10 cellular contexts compared by ENCODE assay signal in the genomic region with DNA sequence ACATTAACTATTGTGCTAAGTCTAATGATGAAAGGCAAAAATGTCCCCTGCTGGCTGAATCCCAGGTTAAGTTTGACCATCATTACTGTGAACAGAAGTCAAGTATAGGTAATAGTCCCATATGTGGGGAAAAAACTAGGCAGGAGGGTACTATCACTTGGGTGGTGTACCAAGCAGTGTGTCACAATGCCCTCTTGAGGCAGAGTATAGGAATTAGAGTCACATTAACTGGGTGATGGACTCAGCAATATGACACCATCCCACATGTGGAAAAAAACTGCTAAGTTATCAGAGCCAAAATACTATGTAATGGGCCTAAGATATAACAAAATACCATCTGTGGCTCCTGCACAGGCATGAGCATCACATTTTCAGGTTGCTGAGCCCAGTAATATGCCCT.
A peak's percentile ranks its signal among the peaks of the same experiment; 100 is the strongest.
DNase-seq lines count a peak whose midpoint lies in the region; ATAC-seq, FAIRE-seq and TF ChIP-seq lines count a peak whose summit lies in the region.
"Had no signal": no experiment of that assay in that cellular context is flagged by ENCODE, and none has a peak within 500 bp of the region (broad histone marks: within the 10 kb centered on the region; RNA-seq: fewer than 3 reads in every experiment).

No MANE protein-coding gene starts in this region.

- POLR2A ChIA-PET in endothelial cell of umbilical vein (lab: Charles Lee), result no interaction called here

- peak; percentile 63 for ATAC-seq in activated naive CD8-positive, alpha-beta T cell treated with anti-CD3 and anti-CD28 coated beads, Interleukin-2, amount 50 U/mL, for 24 hours
- ATAC-seq: activated CD8-positive, alpha-beta memory T cell treated with anti-CD3 and anti-CD28 coated beads, Interleukin-2, amount 10 ng/mL, durations not matched to agents 7 days and 5 days had no signal

- no peak overlapping the region for H3K9ac ChIP-seq in endothelial cell of umbilical vein (replicated peaks; ENCODE audit: extremely low read depth, insufficient read depth, low read length)

- no peak for TF ChIP-seq POLR2A in endothelial cell of umbilical vein (IDR thresholded peaks at IDR 0.05; ENCODE audit: low read depth, low read length)

- no peak overlapping the region for H2AFZ ChIP-seq in endothelial cell of umbilical vein (ENCODE audit: low read depth, low read length)

- FAIRE-seq in endothelial cell of umbilical vein (lab: Jason Lieb, UNC) (no peak), small intestine (lab: Jason Lieb, UNC) (no peak)

- H3K9me1 ChIP-seq in endothelial cell of umbilical vein (replicated peaks; ENCODE audit: control insufficient read depth, extremely low read depth, insufficient read depth, low read length), result no peaks in the 10 kb centered on the region

- intact Hi-C loops in endothelial cell of umbilical vein (cut with micrococcal nuclease), result loop anchor here (1.0 kb wide), 2 partner anchors 530 to 602 kb away; no protein-coding TSS in a partner anchor

- no peak for DNase-seq in activated naive CD8-positive, alpha-beta T cell treated with anti-CD3 and anti-CD28 coated beads, Interleukin-2, amount 50 U/mL, for 24 hours
- no peak for DNase-seq in activated naive CD8-positive, alpha-beta T cell treated with anti-CD3 and anti-CD28 coated beads for 36 hours
- DNase-seq in KBM-7 (peak; percentile 15), endothelial cell of umbilical vein (ENCODE audit: low read depth, low spot score) (peak; percentile 43), small intestine (peak; percentile 7), NCI-H774 (lab: John Stamatoyannopoulos, UW) (no peak), NCI-H1930 (lab: John Stamatoyannopoulos, UW) (no peak)
- no peak for DNase-seq in central memory CD4-positive, alpha-beta T cell
- DNase-seq: activated CD8-positive, alpha-beta memory T cell treated with anti-CD3 and anti-CD28 coated beads, Interleukin-2, amount 10 ng/mL, durations not matched to agents 7 days and 5 days had no signal

- H3K4me2 ChIP-seq in endothelial cell of umbilical vein (ENCODE audit: insufficient read depth, low read length), result no peak overlapping the region

- no peaks in the 10 kb centered on the region for H4K20me1 ChIP-seq in endothelial cell of umbilical vein (replicated peaks; ENCODE audit: control insufficient read depth, extremely low read depth, insufficient read depth, low read length)

- dilution Hi-C loops in endothelial cell of umbilical vein (cut with MboI; ENCODE audit: extremely low pct_ligation_motif_present, low sequenced_read_pairs), result no loop called here

- H3K27ac ChIP-seq in endothelial cell of umbilical vein (ENCODE audit: insufficient read depth, low read depth, low read length) (no peak overlapping the region), small intestine (ENCODE audit: low read depth in 1 of 2, low read length in 1 of 2) (no peak overlapping the region)
- H3K27ac ChIP-seq: skin epidermis had no signal

- H3K27me3 Mint-ChIP-seq in activated naive CD8-positive, alpha-beta T cell treated with anti-CD3 and anti-CD28 coated beads, Interleukin-2, amount 50 U/mL, for 24 hours, result no peaks in the 10 kb centered on the region
- no peaks in the 10 kb centered on the region for H3K27me3 Mint-ChIP-seq in activated naive CD8-positive, alpha-beta T cell treated with anti-CD3 and anti-CD28 coated beads for 36 hours
- H3K27me3 Mint-ChIP-seq: activated CD8-positive, alpha-beta memory T cell treated with anti-CD3 and anti-CD28 coated beads, Interleukin-2, amount 10 ng/mL, durations not matched to agents 7 days and 5 days had no signal

- H3K4me1 Mint-ChIP-seq in activated naive CD8-positive, alpha-beta T cell treated with anti-CD3 and anti-CD28 coated beads, Interleukin-2, amount 50 U/mL, for 24 hours, result no peaks in the 10 kb centered on the region
- no peaks in the 10 kb centered on the region for H3K4me1 Mint-ChIP-seq in activated naive CD8-positive, alpha-beta T cell treated with anti-CD3 and anti-CD28 coated beads for 36 hours
- H3K4me1 Mint-ChIP-seq: activated CD8-positive, alpha-beta memory T cell treated with anti-CD3 and anti-CD28 coated beads, Interleukin-2, amount 10 ng/mL, durations not matched to agents 7 days and 5 days had no signal

- H3K4me3 Mint-ChIP-seq in activated naive CD8-positive, alpha-beta T cell treated with anti-CD3 and anti-CD28 coated beads, Interleukin-2, amount 50 U/mL, for 24 hours, result no peak overlapping the region
- no peak overlapping the region for H3K4me3 Mint-ChIP-seq in activated naive CD8-positive, alpha-beta T cell treated with anti-CD3 and anti-CD28 coated beads for 36 hours
- H3K4me3 Mint-ChIP-seq: activated CD8-positive, alpha-beta memory T cell treated with anti-CD3 and anti-CD28 coated beads, Interleukin-2, amount 10 ng/mL, durations not matched to agents 7 days and 5 days had no signal

- H3K9me3 ChIP-seq in endothelial cell of umbilical vein (replicated peaks; ENCODE audit: control insufficient read depth, insufficient read depth, low read length), result no peaks in the 10 kb centered on the region
- H3K9me3 ChIP-seq in small intestine (ENCODE audit: control insufficient read depth, low read depth), result no peaks in the 10 kb centered on the region

- BruUV-seq in endothelial cell of umbilical vein (replicated peaks; lab: Mats Ljungman, UMichigan), result no TSS peak

- TF ChIP-seq CTCF in endothelial cell of umbilical vein (IDR thresholded peaks at IDR 0.05; ENCODE audit: extremely low read depth in 1 of 2, insufficient read depth in 1 of 2, low read depth in 1 of 2, low read length in 2 of 2), result peak in 1 of 2 donors; percentile 17

- H3K4me3 ChIP-seq in endothelial cell of umbilical vein (replicated peaks in 1 of 3; ENCODE audit: insufficient read depth in 1 of 3, low read depth in 1 of 3, low read length in 3 of 3) (no peak overlapping the region), small intestine (ENCODE audit: low read depth in 1 of 2, low read length in 2 of 2) (no peak overlapping the region)
- H3K4me3 ChIP-seq: skin epidermis had no signal

- H3K36me3 Mint-ChIP-seq in activated naive CD8-positive, alpha-beta T cell treated with anti-CD3 and anti-CD28 coated beads, Interleukin-2, amount 50 U/mL, for 24 hours (ENCODE audit: low read depth), result no peaks in the 10 kb centered on the region
- no peaks in the 10 kb centered on the region for H3K36me3 Mint-ChIP-seq in activated naive CD8-positive, alpha-beta T cell treated with anti-CD3 and anti-CD28 coated beads for 36 hours
- H3K36me3 Mint-ChIP-seq: activated CD8-positive, alpha-beta memory T cell treated with anti-CD3 and anti-CD28 coated beads, Interleukin-2, amount 10 ng/mL, durations not matched to agents 7 days and 5 days had no signal

- in situ Hi-C loops in KBM-7 (cut with MboI; ENCODE audit: low pct_unique_long_range_greater_than_20kb, low sequenced_read_pairs), result no loop called here

- no peaks in the 10 kb centered on the region for H3K9me3 Mint-ChIP-seq in activated naive CD8-positive, alpha-beta T cell treated with anti-CD3 and anti-CD28 coated beads, Interleukin-2, amount 50 U/mL, for 24 hours
- no peaks in the 10 kb centered on the region for H3K9me3 Mint-ChIP-seq in activated naive CD8-positive, alpha-beta T cell treated with anti-CD3 and anti-CD28 coated beads for 36 hours

- CTCF ChIA-PET in endothelial cell of umbilical vein (lab: Charles Lee), result no interaction called here

- no peaks in the 10 kb centered on the region for H3K4me1 ChIP-seq in endothelial cell of umbilical vein (ENCODE audit: control insufficient read depth, extremely low read depth, insufficient read depth, low read length)
- no peaks in the 10 kb centered on the region for H3K4me1 ChIP-seq in small intestine (ENCODE audit: control insufficient read depth in 2 of 2, insufficient read depth in 1 of 2, low read depth in 1 of 2, low read length in 1 of 2)

- H3K36me3 ChIP-seq in endothelial cell of umbilical vein (ENCODE audit: control insufficient read depth in 2 of 2, extremely low read depth in 1 of 2, insufficient read depth in 2 of 2, low read length in 2 of 2) (no peaks in the 10 kb centered on the region), small intestine (ENCODE audit: control insufficient read depth in 2 of 2, insufficient read depth in 2 of 2, low read length in 2 of 2) (no peaks in the 10 kb centered on the region)

- no peak overlapping the region for H3K27ac Mint-ChIP-seq in activated naive CD8-positive, alpha-beta T cell treated with anti-CD3 and anti-CD28 coated beads, Interleukin-2, amount 50 U/mL, for 24 hours
- no peak overlapping the region for H3K27ac Mint-ChIP-seq in activated naive CD8-positive, alpha-beta T cell treated with anti-CD3 and anti-CD28 coated beads for 36 hours
- H3K27ac Mint-ChIP-seq: activated CD8-positive, alpha-beta memory T cell treated with anti-CD3 and anti-CD28 coated beads, Interleukin-2, amount 10 ng/mL, durations not matched to agents 7 days and 5 days had no signal

- H3K27me3 ChIP-seq in endothelial cell of umbilical vein (ENCODE audit: control insufficient read depth in 2 of 2, insufficient read depth in 2 of 2, low read length in 2 of 2) (no peaks in the 10 kb centered on the region), small intestine (ENCODE audit: control insufficient read depth in 2 of 2, insufficient read depth in 2 of 2, low read length in 2 of 2) (no peaks in the 10 kb centered on the region)

- H3K79me2 ChIP-seq in endothelial cell of umbilical vein (ENCODE audit: control insufficient read depth, insufficient read depth, low read length), result no peaks in the 10 kb centered on the region

TF ChIP-seq in endothelial cell of umbilical vein, 7 proteins besides CTCF, POLR2A, EP300 and RAD21:
- TF ChIP-seq FOS (IDR thresholded peaks at IDR 0.05; ENCODE audit: borderline replicate concordance, insufficient read depth, low read length) (no peak), POLR2AphosphoS5 (IDR thresholded peaks at IDR 0.05; ENCODE audit: insufficient read depth, low read depth, low read length) (no peak), MYC (IDR thresholded peaks at IDR 0.05; ENCODE audit: low read depth, low read length) (no peak), JUN (IDR thresholded peaks at IDR 0.05; ENCODE audit: borderline replicate concordance, insufficient read depth, insufficient read length, low read depth) (no peak), GATA2 (IDR thresholded peaks at IDR 0.05; ENCODE audit: insufficient read depth, insufficient read length, low read depth, low read length) (no peak), EZH2 (IDR thresholded peaks at IDR 0.05; ENCODE audit: borderline replicate concordance, low read depth, low read length, severe bottlenecking) (no peak), MAX (IDR thresholded peaks at IDR 0.05; ENCODE audit: insufficient read depth, insufficient read length) (no peak)

Comparison
In these comparisons a context has a peak if more than half of its experiments do, and no peak if none do; other contexts are left out.
1. DNase-seq: peak in KBM-7 (single experiment), endothelial cell of umbilical vein (single experiment) and small intestine (single experiment); none in activated naive CD8-positive, alpha-beta T cell treated with anti-CD3 and anti-CD28 coated beads, Interleukin-2, amount 50 U/mL, for 24 hours (single experiment), activated naive CD8-positive, alpha-beta T cell treated with anti-CD3 and anti-CD28 coated beads for 36 hours (single experiment), central memory CD4-positive, alpha-beta T cell (single experiment), NCI-H774 (single experiment) and NCI-H1930 (0 of 2).